In genomic region chr4:140789752-140790151, GRCh38 we compare ENCODE assay signal across 10 cellular contexts. TPM values are rescaled to one million over a fixed set of nuclear protein-coding genes. Genes with fewer than 3 reads are reported as not detected.
DNase-seq lines count a peak whose midpoint lies in the region; ATAC-seq, FAIRE-seq and TF ChIP-seq lines count a peak whose summit lies in the region.
"Had no signal": no experiment of that assay in that cellular context is flagged by ENCODE, and none has a peak within 500 bp of the region (broad histone marks: within the 10 kb centered on the region; RNA-seq: fewer than 3 reads in every experiment).

No MANE protein-coding gene starts in this region.

- peaks cover 2% of the 10 kb centered on the region for H3K27me3 Mint-ChIP-seq in WTC11 (ENCODE audit: low read depth)

- peaks cover 2% of the 10 kb centered on the region; the same call in 2 of the 3 replicates for H3K9me3 ChIP-seq in GM12878 (replicated peaks; ENCODE audit: control insufficient read depth, insufficient read depth, low read length)

- H3K27ac ChIP-seq in GM12878 (ENCODE audit: control insufficient read depth, insufficient read depth) = peak overlapping the region; percentile 62

- no peak for TF ChIP-seq EP300 in GM12878 (IDR thresholded peaks at IDR 0.05; ENCODE audit: borderline replicate concordance in 1 of 2, control insufficient read depth in 1 of 2, low read depth in 2 of 2, low read length in 2 of 2)

- peaks cover 29% of the 10 kb centered on the region for H3K4me1 ChIP-seq in GM12878 (ENCODE audit: control insufficient read depth, insufficient read depth, low read length)

- H3K4me3 ChIP-seq in GM12878 = no peak overlapping the region

- no peak overlapping the region for H2AFZ ChIP-seq in GM12878 (ENCODE audit: control insufficient read depth, low read depth, low read length)

- in situ Hi-C loops in GM12878 (cut with MboI) = no loop called here

- CTCF ChIA-PET in GM12878 (lab: Yijun Ruan, JAX) (no interaction called here), WTC11 (lab: Charles Lee) (no interaction called here)

- POLR2A ChIA-PET in GM12878 (lab: Charles Lee) (no interaction called here), WTC11 (lab: Charles Lee) (no interaction called here)

- H3K4me2 ChIP-seq in GM12878 (ENCODE audit: control insufficient read depth, insufficient read depth) = peak overlapping the region; percentile 76

- H3K36me3 ChIP-seq in GM12878 (ENCODE audit: control insufficient read depth in 2 of 2, insufficient read depth in 2 of 2, low read length in 1 of 2) = no peaks in the 10 kb centered on the region

- no peak for TF ChIP-seq RAD21 in GM12878 (IDR thresholded peaks at IDR 0.05; ENCODE audit: insufficient read depth, low read depth, low read length)

- peaks cover 16% of the 10 kb centered on the region for H3K36me3 Mint-ChIP-seq in WTC11

- peaks cover 6% of the 10 kb centered on the region for H3K4me1 Mint-ChIP-seq in WTC11

- intact Hi-C loops in GM12878 (cut with micrococcal nuclease; ENCODE audit: unreplicated experiment) (loop anchor here (2.0 kb wide), 3 partner anchors 17 to 61 kb away; partner anchors contain the start of gene TBC1D9), sciatic nerve (cut with DNase I) (no loop called here)

- TF ChIP-seq POLR2A in GM12878 (IDR thresholded peaks at IDR 0.05; ENCODE audit: low read depth, low read length) = no peak

- no TSS peak for BruUV-seq in GM12878 (replicated peaks; lab: Mats Ljungman, UMichigan)

- no peak overlapping the region for H3K27ac Mint-ChIP-seq in WTC11

- peaks cover 27% of the 10 kb centered on the region for H3K9me3 Mint-ChIP-seq in WTC11

- no peaks in the 10 kb centered on the region for H3K27me3 ChIP-seq in GM12878 (replicated peaks in 1 of 2; ENCODE audit: control insufficient read depth in 2 of 2, insufficient read depth in 2 of 2, low read length in 1 of 2)

- H4K20me1 ChIP-seq in GM12878 (ENCODE audit: control insufficient read depth, insufficient read depth) = no peaks in the 10 kb centered on the region

- DNase-seq in GM12878 (ENCODE audit: low read depth, low spot score) (no peak), sciatic nerve (ENCODE audit: low spot score) (no peak), NCI-H1048 (lab: John Stamatoyannopoulos, UW) (no peak), WTC11 (ENCODE audit: low spot score) (no peak), NCI-H69 (lab: John Stamatoyannopoulos, UW) (no peak), NAMALWA (ENCODE audit: low spot score) (no peak)
- DNase-seq: activated gamma-delta T cell treated with Interleukin-2 at 50 U/mL for 16 hours had no signal

- no peak for FAIRE-seq in GM12878 (lab: Jason Lieb, UNC)
- FAIRE-seq: endothelial cell of umbilical vein had no signal

- ATAC-seq in GM18907 (IDR thresholded peaks at IDR 0.05; ENCODE audit: unreplicated experiment) = peak; percentile 27
- peak; percentile 28 for ATAC-seq in HG03103 (IDR thresholded peaks at IDR 0.05; ENCODE audit: low read depth, unreplicated experiment)
- peak; percentile 65 for ATAC-seq in GM12878
- peak; percentile 53 for ATAC-seq in sciatic nerve
- ATAC-seq in WTC11 = no peak

- H3K9ac ChIP-seq in GM12878 (ENCODE audit: control insufficient read depth, insufficient read depth, low read length) = no peak overlapping the region

- SMC1A ChIA-PET in GM12878 (lab: Charles Lee; ENCODE audit: uncharacterized antibody, unreplicated experiment) = interaction anchor here (0.7 to 1.2 kb wide), 2 partner anchors 12 to 22 kb away, joined by 3 read pairs; no protein-coding TSS in a partner anchor

- H3K4me3 Mint-ChIP-seq in WTC11 = no peak overlapping the region

- TF ChIP-seq CTCF in GM12878 (IDR thresholded peaks at IDR 0.05 in 2 of 3, conservative IDR thresholded peaks at IDR 0.05 in 1 of 3; ENCODE audit: control insufficient read depth in 2 of 3, extremely low read depth in 1 of 3, insufficient read depth in 1 of 3, low read depth in 3 of 3, low read length in 3 of 3) (no peak), WTC11 (IDR thresholded peaks at IDR 0.05) (no peak)

- WGBS in GM12878 (ENCODE audit: insufficient coverage, insufficient replicate concordance, low lambda C conversion rate, missing lambda C conversion rate) = 14% methylated on average over 5 of the region's 5 CpGs

- RAD21 ChIA-PET in GM12878 (lab: Charles Lee; ENCODE audit: unreplicated experiment) = interaction anchor here (2.1 kb wide), 1 partner anchor 17 kb away, joined by 5 read pairs; no protein-coding TSS in a partner anchor

- H3K79me2 ChIP-seq in GM12878 (ENCODE audit: control insufficient read depth, insufficient read depth, low read length) = no peaks in the 10 kb centered on the region

TF ChIP-seq in GM12878, 131 proteins besides CTCF, POLR2A, EP300 and RAD21 (continues in another document):
- TF ChIP-seq RAD51 (IDR thresholded peaks at IDR 0.05) (no peak), SREBF1 (IDR thresholded peaks at IDR 0.05; ENCODE audit: low read length) (no peak), ZNF24 (IDR thresholded peaks at IDR 0.05) (no peak), ZNF274 (IDR thresholded peaks at IDR 0.05; ENCODE audit: insufficient read depth, insufficient read length) (no peak), KLF5 (IDR thresholded peaks at IDR 0.05; ENCODE audit: partially characterized antibody) (no peak), BHLHE40 (IDR thresholded peaks at IDR 0.05; ENCODE audit: borderline replicate concordance in 1 of 2, low read depth in 2 of 2, low read length in 1 of 2) (no peak; a peak in 1 of 4 replicates), STAT3 (IDR thresholded peaks at IDR 0.05; ENCODE audit: low read depth, low read length) (no peak), JUND (IDR thresholded peaks at IDR 0.05; ENCODE audit: low read depth, low read length) (no peak), CREM (IDR thresholded peaks at IDR 0.05; ENCODE audit: low read depth) (0 out of 2 replicates have a peak, but pooled peaks have one; percentile 23)
- TF ChIP-seq, protein P1, sequence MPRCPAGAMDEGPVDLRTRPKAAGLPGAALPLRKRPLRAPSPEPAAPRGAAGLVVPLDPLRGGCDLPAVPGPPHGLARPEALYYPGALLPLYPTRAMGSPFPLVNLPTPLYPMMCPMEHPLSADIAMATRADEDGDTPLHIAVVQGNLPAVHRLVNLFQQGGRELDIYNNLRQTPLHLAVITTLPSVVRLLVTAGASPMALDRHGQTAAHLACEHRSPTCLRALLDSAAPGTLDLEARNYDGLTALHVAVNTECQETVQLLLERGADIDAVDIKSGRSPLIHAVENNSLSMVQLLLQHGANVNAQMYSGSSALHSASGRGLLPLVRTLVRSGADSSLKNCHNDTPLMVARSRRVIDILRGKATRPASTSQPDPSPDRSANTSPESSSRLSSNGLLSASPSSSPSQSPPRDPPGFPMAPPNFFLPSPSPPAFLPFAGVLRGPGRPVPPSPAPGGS (IDR thresholded peaks at IDR 0.05; ENCODE audit: borderline replicate concordance, insufficient read depth, low read depth, low read length, poor library complexity, severe bottlenecking) = peak; percentile 72

TF ChIP-seq in WTC11, 78 proteins besides CTCF, POLR2A, EP300 and RAD21 (continues in another document):
- TF ChIP-seq MYBL2 (CRISPR knock-in tag; IDR thresholded peaks at IDR 0.05) (no peak), TCF7 (CRISPR knock-in tag; IDR thresholded peaks at IDR 0.05; ENCODE audit: low read depth) (no peak), HMGA2 (CRISPR knock-in tag; IDR thresholded peaks at IDR 0.05) (no peak), ATF6 (CRISPR knock-in tag; IDR thresholded peaks at IDR 0.05) (no peak), ZSCAN18 (CRISPR knock-in tag; IDR thresholded peaks at IDR 0.05) (no peak)

RNA-seq across cellular contexts. Expression of gene TBC1D9, which starts 33.6 kb away (rescaled TPM):
- total RNA-seq in GM12878 (2013; cell fraction: nucleolus; rRNA removed) = 35.8 and 45.4 TPM in 2 replicates
- total RNA-seq in GM12878 (2014; rRNA removed) (11.5 and 14.1 TPM in 2 replicates), GM12878 (2014; rRNA removed; fragmentation: Illumina TruSeq; extraction: Trizol) (10.5 and 10.9 TPM in 2 replicates), GM12878 (2021) (12.9 and 14.9 TPM in 2 replicates), sciatic nerve (27.2 TPM), WTC11 (2021) (0.57 to 0.73 TPM (median 0.70 TPM) in 3 replicates)
- 2.3 TPM for polyA plus RNA-seq in GM12878 (2011; ENCODE audit: low read depth)
- polyA plus RNA-seq in GM12878 (2011; rRNA removed) (2.8 and 3.4 TPM in 2 replicates), GM12878 (2014; fragmentation: Illumina TruSeq; extraction: Trizol) (11.4 and 11.8 TPM in 2 replicates), GM12878 (2014; fragmentation: Nextera tagmentation; extraction: Ambion mirVana) (1 to 10 TPM in 1 of 2 experiments, under 1 TPM in 1; 0.87 to 1.4 TPM), GM12878 (2014; rRNA removed) (8.2 and 9.8 TPM in 2 replicates), GM12878 (2016; fragmentation: Nextera tagmentation; extraction: Ambion mirVana) (1 to 10 TPM; 3.4 to 4.5 TPM)
- 1.9 TPM in 2 replicates for polyA plus RNA-seq in GM12878 (2011; cell fraction: cytosol; rRNA removed)
- 1.6 and 2.8 TPM in 2 replicates for polyA plus RNA-seq in GM12878 (2011; cell fraction: nucleus; rRNA removed)
- 3.2 TPM in 2 replicates for polyA plus RNA-seq in GM12878 (2012)
- 6.4 and 10.8 TPM in 2 replicates for polyA minus RNA-seq in GM12878 (2011; rRNA and poly(A)+ RNA removed)
- 1.7 and 2.8 TPM in 2 replicates for polyA minus RNA-seq in GM12878 (2011; cell fraction: cytosol; rRNA and poly(A)+ RNA removed)
- 4.1 and 8.8 TPM in 2 replicates for polyA minus RNA-seq in GM12878 (2011; cell fraction: nucleus; rRNA and poly(A)+ RNA removed)
